In the genomic region with DNA sequence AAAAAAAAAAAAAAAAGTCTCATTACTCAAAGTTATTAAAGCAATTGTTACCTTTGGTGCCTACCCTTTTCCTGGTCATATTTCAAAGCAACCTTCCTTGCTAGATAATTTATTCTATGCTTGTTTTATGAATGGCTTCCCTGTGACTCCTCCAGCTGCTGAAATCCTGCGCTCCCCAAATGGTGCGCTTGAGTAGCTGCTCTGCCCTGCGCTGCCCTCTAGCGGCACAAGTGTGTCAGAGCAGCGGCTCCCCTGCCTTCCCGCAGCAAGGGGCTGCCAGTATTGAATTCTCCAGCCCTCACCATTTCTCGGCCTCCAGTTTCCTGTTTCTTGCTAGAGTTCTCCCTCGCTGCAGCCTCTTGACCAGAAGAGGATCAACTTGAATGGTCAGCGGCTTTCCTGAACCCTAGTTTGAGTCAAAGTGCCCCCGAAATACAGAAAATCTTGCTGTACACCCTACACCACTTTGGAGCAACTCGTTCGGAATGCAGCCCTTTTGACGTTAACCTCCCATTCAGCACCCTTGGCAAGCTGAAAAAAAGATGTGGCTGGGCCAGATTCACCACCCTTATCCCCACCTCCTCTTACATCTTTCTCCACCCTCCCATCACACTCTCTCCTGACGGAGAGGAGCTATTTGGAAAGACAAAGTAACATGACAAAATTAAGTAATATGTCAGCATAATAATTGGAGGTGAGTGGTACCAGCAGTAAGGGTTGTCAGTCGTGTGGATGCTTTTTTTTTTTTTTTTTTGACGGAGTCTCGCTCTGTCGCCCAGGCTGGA, we compare ENCODE assay signal across 8 cellular contexts.
A peak's percentile ranks its signal among the peaks of the same experiment; 100 is the strongest.
DNase-seq lines count a peak whose midpoint lies in the region; ATAC-seq and TF ChIP-seq lines count a peak whose summit lies in the region.

No MANE protein-coding gene starts in this region.

- peaks cover 27% of the 10 kb centered on the region for H3K27me3 Mint-ChIP-seq in central memory CD8-positive, alpha-beta T cell

- intact Hi-C loops in left lung (cut with DNase I): loop anchor here in 1 of 2 donors (5.0 kb wide), 1 partner anchor 229 kb away; no protein-coding TSS in a partner anchor

- peak; percentile 93 to 94 for TF ChIP-seq CTCF in left lung (IDR thresholded peaks at IDR 0.05)

- H3K4me1 ChIP-seq in left lung: peaks cover 0 to 6% of the 10 kb centered on the region in 2 donors

- no peak overlapping the region for H3K27ac ChIP-seq in left lung

- DNase-seq in AG20443 (ENCODE audit: low spot score) (peak; percentile 92), NCI-H446 (lab: John Stamatoyannopoulos, UW) (peak; percentile 69 to 86), left lung (peak; percentile 78 to 94)
- DNase-seq in activated CD4-positive, alpha-beta T cell treated with anti-CD3 and anti-CD28 coated beads for 24 hours (ENCODE audit: low read depth in 2 of 2): peak; percentile 64 to 66
- DNase-seq in central memory CD8-positive, alpha-beta T cell (ENCODE audit: low spot score in 2 of 2): peak; percentile 56 to 66
- DNase-seq in stimulated activated CD4-positive, alpha-beta T cell treated with anti-CD3 and anti-CD28 coated beads, TNF-alpha, amount 100 ng/mL, for 1 hour (ENCODE audit: low read depth in 3 of 3, low spot score in 1 of 3): peak; percentile 25 to 70 (median 44)

- no peaks in the 10 kb centered on the region for H3K9me3 Mint-ChIP-seq in central memory CD8-positive, alpha-beta T cell

- no peak overlapping the region for H3K27ac Mint-ChIP-seq in central memory CD8-positive, alpha-beta T cell (ENCODE audit: low read depth)

- ATAC-seq in GM19023 (IDR thresholded peaks at IDR 0.05; ENCODE audit: unreplicated experiment) (peak; percentile 83), HG03159 (IDR thresholded peaks at IDR 0.05; ENCODE audit: unreplicated experiment) (peak; percentile 82), left lung (peak; percentile 96)
- peak; percentile 71 for ATAC-seq in central memory CD8-positive, alpha-beta T cell (replicated peaks; ENCODE audit: extremely low read depth, poor library complexity, severe bottlenecking)

- peaks cover 2% of the 10 kb centered on the region for H3K36me3 Mint-ChIP-seq in central memory CD8-positive, alpha-beta T cell (ENCODE audit: insufficient read depth)

- no peaks in the 10 kb centered on the region for H3K9me3 ChIP-seq in left lung

- peaks cover 13% of the 10 kb centered on the region for H3K4me1 Mint-ChIP-seq in central memory CD8-positive, alpha-beta T cell

- peaks cover 0 to 6% of the 10 kb centered on the region in 2 donors for H3K27me3 ChIP-seq in left lung

- no peak overlapping the region for H3K4me3 ChIP-seq in left lung

- no peak overlapping the region for H3K4me3 Mint-ChIP-seq in central memory CD8-positive, alpha-beta T cell

- H3K36me3 ChIP-seq in left lung: no peaks in the 10 kb centered on the region
